ENCODE assay signal across 33 cellular contexts in genomic region chr5:142701673-142702311, GRCh38. TPM values are rescaled to one million over a fixed set of nuclear protein-coding genes. Genes with fewer than 3 reads are reported as not detected.
"Had no signal": no experiment of that assay in that cellular context is flagged by ENCODE, and none has a peak within 500 bp of the region (broad histone marks: within the 10 kb centered on the region; RNA-seq: fewer than 3 reads in every experiment).

No MANE protein-coding gene starts in this region.

- H3K27ac ChIP-seq: cardiac muscle cell, Peyer's patch, SJSA1 had no signal

- H3K27me3 ChIP-seq: cardiac muscle cell, Peyer's patch, SJSA1 had no signal

- H3K36me3 ChIP-seq: cardiac muscle cell, MG63, Peyer's patch, SJSA1 had no signal

- H3K9me3 ChIP-seq: MG63, Peyer's patch, SJSA1, SK-N-SH had no signal

- ATAC-seq: activated CD8-positive, alpha-beta memory T cell treated with anti-CD3 and anti-CD28 coated beads, Interleukin-2, amount 10 ng/mL, durations not matched to agents 7 days and 5 days; activated T-cell treated with anti-CD3 and anti-CD28 coated beads, Interleukin-2, amount 50 U/mL, for 72 hours; activated T-helper 17 cell treated with anti-CD3 and anti-CD28 coated beads, Interleukin-2, amount 50 U/mL, for 72 hours had no signal

- DNase-seq: activated CD4-positive, alpha-beta memory T cell treated with anti-CD3 and anti-CD28 coated beads for 36 hours; activated CD4-positive, alpha-beta T cell treated with anti-CD3 and anti-CD28 coated beads for 4 hours; activated CD4-positive, alpha-beta T cell treated with anti-CD3 and anti-CD28 coated beads, Interleukin-2, amount 50 U/mL, for 1 hour; activated CD4-positive, CD25-positive, alpha-beta regulatory T cell treated with anti-CD3 and anti-CD28 coated beads, Interleukin-2, amount 50 U/mL, for 72 hours; activated CD8-positive, alpha-beta memory T cell treated with anti-CD3 and anti-CD28 coated beads, Interleukin-2, amount 10 ng/mL, durations not matched to agents 7 days and 5 days; activated CD8-positive, alpha-beta memory T cell treated with anti-CD3 and anti-CD28 coated beads, Interleukin-2, amount 50 U/mL, for 48 hours; activated effector memory CD4-positive, alpha-beta T cell treated with anti-CD3 and anti-CD28 coated beads, Interleukin-2, amount 50 U/mL, for 16 hours; activated naive CD4-positive, alpha-beta T cell; activated naive CD4-positive, alpha-beta T cell treated with anti-CD3 and anti-CD28 coated beads, Interleukin-2, amount 50 U/mL, for 16 hours; activated naive CD8-positive, alpha-beta T cell treated with anti-CD3 and anti-CD28 coated beads for 36 hours; activated T-cell treated with anti-CD3 and anti-CD28 coated beads, Interleukin-2, amount 50 U/mL, for 72 hours; amniotic stem cell; aorta; MG63; NCI-H1048; NCI-H1105 treated with DMSO at 0.1 percent for 48 hours; NCI-H1436; NCI-H1694; NCI-H1930; NCI-H2081 treated with DMSO at 0.1 percent for 48 hours; NCI-H345; NCI-H524 treated with DMSO at 0.1 percent for 48 hours; Peyer's patch; RPMI8226; SHP77 treated with DMSO at 0.1 percent for 48 hours; SK-N-SH had no signal

- H3K4me1 Mint-ChIP-seq: activated CD8-positive, alpha-beta memory T cell treated with anti-CD3 and anti-CD28 coated beads, Interleukin-2, amount 10 ng/mL, durations not matched to agents 7 days and 5 days; activated naive CD8-positive, alpha-beta T cell treated with anti-CD3 and anti-CD28 coated beads for 36 hours; activated T-helper 17 cell treated with anti-CD3 and anti-CD28 coated beads, Interleukin-2, amount 50 U/mL, for 72 hours; central memory CD8-positive, alpha-beta T cell had no signal

- H3K9ac ChIP-seq: SK-N-SH had no signal

- H3K9me2 ChIP-seq: SK-N-SH had no signal

- H3K36me3 Mint-ChIP-seq: activated CD4-positive, alpha-beta memory T cell treated with anti-CD3 and anti-CD28 coated beads for 36 hours; activated CD8-positive, alpha-beta memory T cell treated with anti-CD3 and anti-CD28 coated beads, Interleukin-2, amount 10 ng/mL, durations not matched to agents 7 days and 5 days; activated naive CD8-positive, alpha-beta T cell treated with anti-CD3 and anti-CD28 coated beads for 36 hours had no signal

- H3K9me3 Mint-ChIP-seq: activated CD4-positive, alpha-beta memory T cell treated with anti-CD3 and anti-CD28 coated beads for 36 hours; activated naive CD8-positive, alpha-beta T cell treated with anti-CD3 and anti-CD28 coated beads for 36 hours; activated T-cell treated with anti-CD3 and anti-CD28 coated beads, Interleukin-2, amount 50 U/mL, for 72 hours; activated T-helper 17 cell treated with anti-CD3 and anti-CD28 coated beads, Interleukin-2, amount 50 U/mL, for 72 hours; central memory CD8-positive, alpha-beta T cell; T-helper 1 cell treated with Interleukin-12 subunit alpha and Interleukin-12 subunit beta and Interleukin-4 antibody, amounts not matched to agents 30 μg/mL and 1 μg/mL, for 36 hours; T-helper 2 cell treated with Interferon-gamma antibody and Interleukin-4, amounts not matched to agents 5 μg/mL and 100 μg/mL, for 36 hours had no signal

- H3K27ac Mint-ChIP-seq: activated CD4-positive, alpha-beta memory T cell treated with anti-CD3 and anti-CD28 coated beads for 36 hours; activated CD8-positive, alpha-beta memory T cell treated with anti-CD3 and anti-CD28 coated beads, Interleukin-2, amount 10 ng/mL, durations not matched to agents 7 days and 5 days; activated naive CD8-positive, alpha-beta T cell treated with anti-CD3 and anti-CD28 coated beads for 36 hours; activated T-cell treated with anti-CD3 and anti-CD28 coated beads, Interleukin-2, amount 50 U/mL, for 72 hours; activated T-helper 17 cell treated with anti-CD3 and anti-CD28 coated beads, Interleukin-2, amount 50 U/mL, for 72 hours; T-helper 1 cell treated with Interleukin-12 subunit alpha and Interleukin-12 subunit beta and Interleukin-4 antibody, amounts not matched to agents 30 μg/mL and 1 μg/mL, for 36 hours; T-helper 2 cell treated with Interferon-gamma antibody and Interleukin-4, amounts not matched to agents 5 μg/mL and 100 μg/mL, for 36 hours had no signal

- H3K4me3 Mint-ChIP-seq: activated CD4-positive, alpha-beta memory T cell treated with anti-CD3 and anti-CD28 coated beads for 36 hours; activated CD8-positive, alpha-beta memory T cell treated with anti-CD3 and anti-CD28 coated beads, Interleukin-2, amount 10 ng/mL, durations not matched to agents 7 days and 5 days; activated naive CD8-positive, alpha-beta T cell treated with anti-CD3 and anti-CD28 coated beads for 36 hours; activated T-cell treated with anti-CD3 and anti-CD28 coated beads, Interleukin-2, amount 50 U/mL, for 72 hours; activated T-helper 17 cell treated with anti-CD3 and anti-CD28 coated beads, Interleukin-2, amount 50 U/mL, for 72 hours; central memory CD8-positive, alpha-beta T cell; T-helper 1 cell treated with Interleukin-12 subunit alpha and Interleukin-12 subunit beta and Interleukin-4 antibody, amounts not matched to agents 30 μg/mL and 1 μg/mL, for 36 hours; T-helper 2 cell treated with Interferon-gamma antibody and Interleukin-4, amounts not matched to agents 5 μg/mL and 100 μg/mL, for 36 hours had no signal

- H3K4me3 ChIP-seq: cardiac muscle cell, MG63, Peyer's patch, SJSA1 had no signal

- H3K4me2 ChIP-seq: SK-N-SH had no signal

RNA-seq across cellular contexts. Expression of gene FGF1, which starts 15.9 kb away (rescaled TPM):
- total RNA-seq: activated CD4-positive, alpha-beta memory T cell treated with anti-CD3 and anti-CD28 coated beads for 36 hours; activated CD8-positive, alpha-beta memory T cell treated with anti-CD3 and anti-CD28 coated beads, Interleukin-2, amount 10 ng/mL, durations not matched to agents 7 days and 5 days; activated naive CD8-positive, alpha-beta T cell treated with anti-CD3 and anti-CD28 coated beads for 36 hours; activated T-cell treated with anti-CD3 and anti-CD28 coated beads, Interleukin-2, amount 50 U/mL, for 72 hours; activated T-helper 17 cell treated with anti-CD3 and anti-CD28 coated beads, Interleukin-2, amount 50 U/mL, for 72 hours; cardiac muscle cell; NCI-H460; Peyer's patch had no signal
- polyA plus RNA-seq: cardiac muscle cell had no signal
